ENCODE assay signal across 1 cellular context in genomic region chr20:31547017-31547675, GRCh38.
TF ChIP-seq lines count a peak whose summit lies in the region.

No MANE protein-coding gene starts in this region.

TF ChIP-seq in HepG2, 621 proteins besides CTCF, POLR2A, EP300 and RAD21 (continued from another document and continues in another):
- TF ChIP-seq ZNF609 (CRISPR knock-in tag; IDR thresholded peaks at IDR 0.05; ENCODE audit: borderline replicate concordance) (0 out of 2 replicates have a peak, but pooled peaks have one; percentile 48), ZNF547 (CRISPR knock-in tag; IDR thresholded peaks at IDR 0.05) (peak; percentile 62; the same call in 1 of the 2 replicates), NFAT5 (CRISPR knock-in tag; IDR thresholded peaks at IDR 0.05) (no peak), ZNF234 (CRISPR knock-in tag; conservative IDR thresholded peaks at IDR 0.05) (no peak), BORCS8-MEF2B (CRISPR knock-in tag; IDR thresholded peaks at IDR 0.05) (peak; percentile 89), HNRNPUL1 (IDR thresholded peaks at IDR 0.05; ENCODE audit: low read depth, low read length) (no peak), SOX6 (IDR thresholded peaks at IDR 0.05) (no peak), SOX6 (CRISPR knock-in tag; IDR thresholded peaks at IDR 0.05) (peak; percentile 49), CREBL2 (CRISPR knock-in tag; IDR thresholded peaks at IDR 0.05; ENCODE audit: borderline replicate concordance) (0 out of 2 replicates have a peak, but pooled peaks have one; percentile 34), SP5 (CRISPR knock-in tag; IDR thresholded peaks at IDR 0.05; ENCODE audit: borderline replicate concordance, low read depth) (no peak; the same call in 1 of the 2 replicates), NONO (IDR thresholded peaks at IDR 0.05) (no peak), NONO (CRISPR knock-in tag; conservative IDR thresholded peaks at IDR 0.05) (peak; percentile 95), GTF3A (CRISPR knock-in tag; conservative IDR thresholded peaks at IDR 0.05) (peak; percentile 85; the same call in 1 of the 2 replicates), GATAD1 (CRISPR knock-in tag; IDR thresholded peaks at IDR 0.05) (peak; percentile 98), KAT8 (CRISPR knock-in tag; IDR thresholded peaks at IDR 0.05) (peak; percentile 98), SNAPC4 (CRISPR knock-in tag; IDR thresholded peaks at IDR 0.05) (0 out of 2 replicates have a peak, but pooled peaks have one; percentile 29), CSRNP2 (CRISPR knock-in tag; conservative IDR thresholded peaks at IDR 0.05; ENCODE audit: low read depth) (no peak), SP4 (CRISPR knock-in tag; IDR thresholded peaks at IDR 0.05) (peak; percentile 31; the same call in 1 of the 2 replicates), ZNF879 (CRISPR knock-in tag; IDR thresholded peaks at IDR 0.05) (peak; percentile 86), EZH2 (conservative IDR thresholded peaks at IDR 0.05; ENCODE audit: low read depth, low read length) (no peak), HMG20A (CRISPR knock-in tag; IDR thresholded peaks at IDR 0.05; ENCODE audit: borderline replicate concordance) (no peak), BHLHE40 (IDR thresholded peaks at IDR 0.05; ENCODE audit: low read length) (no peak), ZNF10 (CRISPR knock-in tag; IDR thresholded peaks at IDR 0.05; ENCODE audit: borderline replicate concordance, low read depth) (no peak), NR3C1 (CRISPR knock-in tag; IDR thresholded peaks at IDR 0.05) (no peak), STAG1 (CRISPR knock-in tag; IDR thresholded peaks at IDR 0.05) (no peak), PRPF4 (IDR thresholded peaks at IDR 0.05; ENCODE audit: low read depth, low read length, poor library complexity, severe bottlenecking) (no peak), ZNF20 (CRISPR knock-in tag; IDR thresholded peaks at IDR 0.05) (no peak), HHEX (CRISPR knock-in tag; IDR thresholded peaks at IDR 0.05) (no peak), ZNF12 (CRISPR knock-in tag; IDR thresholded peaks at IDR 0.05) (peak; percentile 26; the same call in 1 of the 2 replicates), DPF2 (CRISPR knock-in tag; IDR thresholded peaks at IDR 0.05; ENCODE audit: borderline replicate concordance, low read depth) (no peak), ZNF530 (CRISPR knock-in tag; IDR thresholded peaks at IDR 0.05; ENCODE audit: low read depth) (no peak), CSRNP1 (CRISPR knock-in tag; IDR thresholded peaks at IDR 0.05) (peak; percentile 45), GATA4 (IDR thresholded peaks at IDR 0.05; ENCODE audit: borderline replicate concordance, low read depth) (no peak), ZNF597 (CRISPR knock-in tag; IDR thresholded peaks at IDR 0.05) (no peak), ZSCAN31 (CRISPR knock-in tag; IDR thresholded peaks at IDR 0.05; ENCODE audit: low read depth) (peak; percentile 28; the same call in 1 of the 2 replicates), RFXANK (CRISPR knock-in tag; IDR thresholded peaks at IDR 0.05) (no peak), ZMYM4 (CRISPR knock-in tag; IDR thresholded peaks at IDR 0.05) (peak; percentile 93), ZNF333 (CRISPR knock-in tag; IDR thresholded peaks at IDR 0.05; ENCODE audit: borderline replicate concordance) (no peak), FOXA1 (IDR thresholded peaks at IDR 0.05) (no peak), FOXA1 (CRISPR knock-in tag; IDR thresholded peaks at IDR 0.05) (peak; percentile 81), NFIB (CRISPR knock-in tag; IDR thresholded peaks at IDR 0.05; ENCODE audit: borderline replicate concordance) (no peak), HMG20B (CRISPR knock-in tag; conservative IDR thresholded peaks at IDR 0.05) (no peak), RNF2 (conservative IDR thresholded peaks at IDR 0.05; ENCODE audit: low read depth) (0 out of 2 replicates have a peak, but pooled peaks have one; percentile 64), IKZF5 (CRISPR knock-in tag; IDR thresholded peaks at IDR 0.05) (peak; percentile 74; the same call in 1 of the 2 replicates), ZC3H4 (CRISPR knock-in tag; IDR thresholded peaks at IDR 0.05; ENCODE audit: borderline replicate concordance) (no peak)
